In genomic region chr4:163350672-163351071, GRCh38 we compare ENCODE assay signal across 18 cellular contexts. TPM values are rescaled to one million over a fixed set of nuclear protein-coding genes. Genes with fewer than 3 reads are reported as not detected.
"Had no signal": no experiment of that assay in that cellular context is flagged by ENCODE, and none has a peak within 500 bp of the region (broad histone marks: within the 10 kb centered on the region; RNA-seq: fewer than 3 reads in every experiment).

No MANE protein-coding gene starts in this region.

- H3K36me3 ChIP-seq: sigmoid colon, upper lobe of right lung had no signal

- DNase-seq: activated CD4-positive, alpha-beta memory T cell treated with anti-CD3 and anti-CD28 coated beads for 36 hours; activated naive CD8-positive, alpha-beta T cell treated with anti-CD3 and anti-CD28 coated beads, Interleukin-2, amount 10 ng/mL, durations not matched to agents 7 days and 5 days; activated T-cell treated with anti-CD3 and anti-CD28 coated beads, Interleukin-2, amount 50 U/mL, for 4 hours; aorta; caudate nucleus; cortex of kidney; effector CD8-positive, alpha-beta T cell; hippocampal formation; left cardiac atrium; occipital lobe; psoas muscle; sigmoid colon; stimulated activated CD4-positive, alpha-beta T cell treated with anti-CD3 and anti-CD28 coated beads, Interleukin-12 subunit alpha, Interleukin-12 subunit beta, amount 100 ng/mL, for 4 hours; stimulated activated CD8-positive, alpha-beta memory T cell treated with anti-CD3 and anti-CD28 coated beads, Interleukin-4, amount 100 ng/mL, for 48 hours; T-cell; T1000; upper lobe of right lung had no signal

- H3K4me3 ChIP-seq: psoas muscle, sigmoid colon, upper lobe of right lung had no signal

- ATAC-seq: activated T-cell treated with anti-CD3 and anti-CD28 coated beads, Interleukin-2, amount 50 U/mL, for 4 hours; left cardiac atrium; natural killer cell treated with Interleukin-12 subunit alpha and Interleukin-12 subunit beta and Interleukin-15 and Interleukin-18, amount 100 ng/mL, for 72 hours; psoas muscle; T-cell; upper lobe of right lung had no signal

RNA-seq across cellular contexts. Expression of gene NPY5R, which starts 7.0 kb away (rescaled TPM):
- total RNA-seq: activated CD4-positive, alpha-beta memory T cell treated with anti-CD3 and anti-CD28 coated beads for 36 hours; activated naive CD8-positive, alpha-beta T cell treated with anti-CD3 and anti-CD28 coated beads, Interleukin-2, amount 10 ng/mL, durations not matched to agents 7 days and 5 days; activated T-cell treated with anti-CD3 and anti-CD28 coated beads, Interleukin-2, amount 50 U/mL, for 4 hours; natural killer cell treated with Interleukin-12 subunit alpha and Interleukin-12 subunit beta and Interleukin-15 and Interleukin-18, amount 100 ng/mL, for 72 hours; T-cell had no signal

RNA-seq across cellular contexts. Expression of gene NPY1R, which starts 18.3 kb away (rescaled TPM):
- total RNA-seq: activated CD4-positive, alpha-beta memory T cell treated with anti-CD3 and anti-CD28 coated beads for 36 hours; activated naive CD8-positive, alpha-beta T cell treated with anti-CD3 and anti-CD28 coated beads, Interleukin-2, amount 10 ng/mL, durations not matched to agents 7 days and 5 days; natural killer cell treated with Interleukin-12 subunit alpha and Interleukin-12 subunit beta and Interleukin-15 and Interleukin-18, amount 100 ng/mL, for 72 hours had no signal
